Comparison of ENCODE assay signal across 34 cellular contexts in the genomic region with DNA sequence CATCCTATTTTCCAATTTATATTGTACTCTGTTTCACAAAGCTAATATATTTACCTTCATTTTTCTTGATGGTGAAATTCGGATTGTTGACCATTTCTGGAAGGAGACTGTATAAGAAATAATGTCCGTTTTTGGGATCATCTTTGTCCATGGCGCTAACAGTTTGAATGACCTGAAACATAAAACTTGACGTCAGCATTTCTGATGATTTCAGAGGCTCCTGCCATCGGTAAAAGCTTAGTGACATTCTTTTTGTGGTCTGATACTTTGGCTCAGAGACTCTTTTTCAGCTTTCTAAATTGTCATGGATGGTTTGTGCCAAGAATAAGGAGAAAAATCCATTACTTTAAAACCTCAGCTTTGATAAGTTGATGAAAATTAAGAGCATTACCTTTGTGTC.
DNase-seq lines count a peak whose midpoint lies in the region; ATAC-seq, FAIRE-seq and TF ChIP-seq lines count a peak whose summit lies in the region.
"Had no signal": no experiment of that assay in that cellular context is flagged by ENCODE, and none has a peak within 500 bp of the region (broad histone marks: within the 10 kb centered on the region; RNA-seq: fewer than 3 reads in every experiment).

No MANE protein-coding gene starts in this region.

- H4K12ac ChIP-seq in trophoblast cell (ENCODE audit: low read depth, low read length) = no peak overlapping the region

- H3K4me3 ChIP-seq in HepG2 (replicated peaks in 1 of 3; ENCODE audit: insufficient read depth in 1 of 3, low read depth in 2 of 3, low read length in 3 of 3) (no peak overlapping the region), right lobe of liver (no peak overlapping the region), A549 (no peak overlapping the region), IMR-90 (ENCODE audit: insufficient read depth, low read depth, low read length) (no peak overlapping the region), K562 (no peak overlapping the region), trophoblast cell (ENCODE audit: low read depth, low read length) (no peak overlapping the region)
- H3K4me3 ChIP-seq: BLaER1; BLaER1 treated with 17β-estradiol and CSF1 and Interleukin-3, amounts not matched to agents 10 nM and 100 nM had no signal

- H3K79me1 ChIP-seq in IMR-90 (ENCODE audit: low read depth in 1 of 2, low read length in 2 of 2) = no peaks in the 10 kb centered on the region
- H3K79me1 ChIP-seq in trophoblast cell (ENCODE audit: low read length) = no peaks in the 10 kb centered on the region

- H2BK5ac ChIP-seq in IMR-90 (ENCODE audit: low read depth, low read length, poor library complexity, severe bottlenecking) (no peak overlapping the region), trophoblast cell (ENCODE audit: low read depth, low read length, poor library complexity) (no peak overlapping the region)

- no peaks in the 10 kb centered on the region for H3K27me3 ChIP-seq in HepG2 (ENCODE audit: control insufficient read depth in 1 of 2, insufficient read depth in 2 of 2, low read length in 2 of 2)
- no peaks in the 10 kb centered on the region for H3K27me3 ChIP-seq in right lobe of liver
- H3K27me3 ChIP-seq in IMR-90 (ENCODE audit: control insufficient read depth, insufficient read depth, low read length) = no peaks in the 10 kb centered on the region
- H3K27me3 ChIP-seq in K562 (ENCODE audit: control insufficient read depth in 2 of 2, insufficient read depth in 2 of 2, low read length in 2 of 2) = no peaks in the 10 kb centered on the region
- H3K27me3 ChIP-seq in trophoblast cell (ENCODE audit: insufficient read depth, low read length) = no peaks in the 10 kb centered on the region
- H3K27me3 ChIP-seq: BE2C; BLaER1; BLaER1 treated with 17β-estradiol and CSF1 and Interleukin-3, amounts not matched to agents 10 nM and 100 nM had no signal

- TF ChIP-seq EP300 in HepG2 (IDR thresholded peaks at IDR 0.05; ENCODE audit: low read depth in 2 of 2, low read length in 2 of 2) (no peak), HepG2 (CRISPR knock-in tag; IDR thresholded peaks at IDR 0.05; ENCODE audit: borderline replicate concordance) (no peak), A549 (IDR thresholded peaks at IDR 0.05) (no peak), K562 (IDR thresholded peaks at IDR 0.05; ENCODE audit: low read length) (no peak)

- no peaks in the 10 kb centered on the region for H4K20me1 ChIP-seq in HepG2 (ENCODE audit: insufficient read depth, low read length)
- no peaks in the 10 kb centered on the region for H4K20me1 ChIP-seq in IMR-90 (ENCODE audit: insufficient read depth, low read length)
- no peaks in the 10 kb centered on the region for H4K20me1 ChIP-seq in K562 (replicated peaks; ENCODE audit: control insufficient read depth, insufficient read depth, low read length)
- H4K20me1 ChIP-seq: BLaER1; BLaER1 treated with 17β-estradiol and CSF1 and Interleukin-3, amounts not matched to agents 10 nM and 100 nM had no signal

- H3K4me2 ChIP-seq in HepG2 (ENCODE audit: low read depth, low read length) (no peak overlapping the region), A549 (no peak overlapping the region), IMR-90 (ENCODE audit: low read depth, low read length) (no peak overlapping the region), K562 (ENCODE audit: insufficient read depth, low read length) (no peak overlapping the region), trophoblast cell (ENCODE audit: low read length) (no peak overlapping the region)
- H3K4me2 ChIP-seq: BLaER1; BLaER1 treated with 17β-estradiol and CSF1 and Interleukin-3, amounts not matched to agents 10 nM and 100 nM had no signal

- H2AFZ ChIP-seq in HepG2 (ENCODE audit: low read length) (no peak overlapping the region), IMR-90 (replicated peaks; ENCODE audit: low read length, poor library complexity) (no peak overlapping the region), K562 (ENCODE audit: low read depth, low read length) (no peak overlapping the region), trophoblast cell (ENCODE audit: insufficient read depth, low read length, poor library complexity) (no peak overlapping the region)

- CTCF ChIA-PET in HepG2 (lab: Yijun Ruan, JAX; ENCODE audit: low intra/inter-chr PET ratio, low total read pairs) = no interaction called here
- CTCF ChIA-PET in A549 (lab: Yijun Ruan, JAX) = no interaction called here
- CTCF ChIA-PET in IMR-90 (lab: Yijun Ruan, JAX) = no interaction called here
- CTCF ChIA-PET in K562 (lab: Yijun Ruan, JAX; ENCODE audit: low intra/inter-chr PET ratio) = no interaction called here

- H3K9me1 ChIP-seq in IMR-90 (ENCODE audit: insufficient read depth, low read length) (no peaks in the 10 kb centered on the region), K562 (ENCODE audit: control insufficient read depth, insufficient read depth, low read length) (no peaks in the 10 kb centered on the region)

- H3K9me3 ChIP-seq in HepG2 (ENCODE audit: low read length) = peaks cover 14% of the 10 kb centered on the region
- H3K9me3 ChIP-seq in right lobe of liver = no peaks in the 10 kb centered on the region
- no peaks in the 10 kb centered on the region for H3K9me3 ChIP-seq in A549
- H3K9me3 ChIP-seq in IMR-90 (ENCODE audit: control insufficient read depth, insufficient read depth, low read length) = peaks cover 3% of the 10 kb centered on the region; the same call in 1 of the 2 replicates
- no peaks in the 10 kb centered on the region; the same call in 1 of the 2 replicates for H3K9me3 ChIP-seq in K562 (replicated peaks; ENCODE audit: control insufficient read depth, insufficient read depth, low read depth, low read length)
- H3K9me3 ChIP-seq in trophoblast cell (ENCODE audit: insufficient read depth, low read depth, low read length) = no peaks in the 10 kb centered on the region
- H3K9me3 ChIP-seq: BE2C; BLaER1; BLaER1 treated with 17β-estradiol and CSF1 and Interleukin-3, amounts not matched to agents 10 nM and 100 nM; Caco-2 had no signal

- H3K79me2 ChIP-seq in HepG2 (ENCODE audit: insufficient read depth, low read length) (no peaks in the 10 kb centered on the region), K562 (ENCODE audit: control insufficient read depth, insufficient read depth, low read length) (no peaks in the 10 kb centered on the region), trophoblast cell (ENCODE audit: control insufficient read depth, insufficient read depth, low read length, poor library complexity) (no peaks in the 10 kb centered on the region)

- no peaks in the 10 kb centered on the region for H3K36me3 ChIP-seq in HepG2 (replicated peaks in 1 of 2; ENCODE audit: control insufficient read depth in 1 of 2, insufficient read depth in 2 of 2, low read length in 2 of 2)
- no peaks in the 10 kb centered on the region for H3K36me3 ChIP-seq in right lobe of liver
- no peaks in the 10 kb centered on the region for H3K36me3 ChIP-seq in IMR-90 (ENCODE audit: control insufficient read depth, insufficient read depth, low read length)
- H3K36me3 ChIP-seq in K562 (ENCODE audit: control insufficient read depth, insufficient read depth, low read length) = no peaks in the 10 kb centered on the region
- H3K36me3 ChIP-seq in trophoblast cell (ENCODE audit: control insufficient read depth in 1 of 2, insufficient read depth in 2 of 2, low read length in 2 of 2) = no peaks in the 10 kb centered on the region
- H3K36me3 ChIP-seq: BE2C; BLaER1; BLaER1 treated with 17β-estradiol and CSF1 and Interleukin-3, amounts not matched to agents 10 nM and 100 nM had no signal

- H3K23ac ChIP-seq in IMR-90 (ENCODE audit: low read depth, low read length) = no peak overlapping the region
- no peak overlapping the region for H3K23ac ChIP-seq in trophoblast cell (ENCODE audit: low read length)

- ATAC-seq in HepG2 = no peak
- no peak for ATAC-seq in right lobe of liver
- no peak for ATAC-seq in A549
- ATAC-seq in IMR-90 (ENCODE audit: low read depth) = no peak
- no peak for ATAC-seq in K562
- ATAC-seq: CD8-positive, alpha-beta T cell had no signal

- BruUV-seq in HepG2 (replicated peaks; lab: Mats Ljungman, UMichigan) = no TSS peak
- no TSS peak for BruUV-seq in IMR-90 (replicated peaks; lab: Mats Ljungman, UMichigan)
- no TSS peak for BruUV-seq in K562 (replicated peaks; lab: Mats Ljungman, UMichigan)

- H3K18ac ChIP-seq in IMR-90 (ENCODE audit: low read depth, low read length) = no peak overlapping the region
- H3K18ac ChIP-seq in trophoblast cell (ENCODE audit: low read length) = no peak overlapping the region

- H3K56ac ChIP-seq in IMR-90 (ENCODE audit: extremely low read depth, insufficient read depth, low read length) = no peak overlapping the region

- H4K91ac ChIP-seq in IMR-90 (ENCODE audit: insufficient read depth, low read depth, low read length) (no peak overlapping the region), trophoblast cell (ENCODE audit: low read depth, low read length) (no peak overlapping the region)

- H2AK9ac ChIP-seq in IMR-90 (replicated peaks; ENCODE audit: low read depth, low read length, poor library complexity) = no peak overlapping the region

- dilution Hi-C loops in IMR-90 (cut with HindIII; ENCODE audit: low sequenced_read_pairs, unreplicated experiment) = no loop called here

- TF ChIP-seq CTCF in HepG2 (CRISPR knock-in tag; IDR thresholded peaks at IDR 0.05) (no peak), right lobe of liver (IDR thresholded peaks at IDR 0.05) (no peak), A549 (IDR thresholded peaks at IDR 0.05) (no peak), IMR-90 (conservative IDR thresholded peaks at IDR 0.05; ENCODE audit: low read depth, low read length) (no peak), K562 (IDR thresholded peaks at IDR 0.05 in 2 of 3, conservative IDR thresholded peaks at IDR 0.05 in 1 of 3; ENCODE audit: insufficient read depth in 2 of 3, low read depth in 1 of 3, low read length in 3 of 3) (no peak)

- 14% methylated on average over 5 of the region's 5 CpGs for WGBS in HepG2 (ENCODE audit: low lambda C conversion rate)
- 52% methylated on average over 5 of the region's 5 CpGs for WGBS in right lobe of liver (ENCODE audit: insufficient coverage, low coverage, low lambda C conversion rate, missing lambda C conversion rate)
- 18% methylated on average over 5 of the region's 5 CpGs for WGBS in A549 (ENCODE audit: missing lambda C conversion rate)
- WGBS in IMR-90 (ENCODE audit: extremely low coverage in 2 of 2, insufficient read length in 1 of 2), 2 experiments = no CpG with 5 or more reads among the region's 5 CpGs
- WGBS in K562 (ENCODE audit: insufficient coverage, low coverage, missing lambda C conversion rate) = 3% methylated on average over 5 of the region's 5 CpGs
- WGBS in trophoblast cell (ENCODE audit: extremely low coverage, insufficient coverage, insufficient read length) = no CpG with 5 or more reads among the region's 5 CpGs

- H4K8ac ChIP-seq in IMR-90 (ENCODE audit: low read depth in 2 of 2, low read length in 2 of 2) (no peak overlapping the region), trophoblast cell (ENCODE audit: low read depth, low read length) (no peak overlapping the region)

- no peak for DNase-seq in HepG2 (ENCODE audit: low spot score)
- no peak for DNase-seq in right lobe of liver
- DNase-seq in A549 (ENCODE audit: low read depth in 1 of 2, low spot score in 1 of 2) = no peak
- no peak for DNase-seq in IMR-90
- no peak for DNase-seq in K562 (ENCODE audit: extremely low read depth in 1 of 4, low spot score in 3 of 4)
- no peak for DNase-seq in trophoblast cell
- DNase-seq in NCI-H510A treated with DMSO at 0.1 percent for 48 hours (lab: John Stamatoyannopoulos, UW) = no peak
- no peak for DNase-seq in NCI-H345 (lab: John Stamatoyannopoulos, UW)
- DNase-seq: 8988T; ACHN; AML-193; BE2C; C1 segment of cervical spinal cord; Caco-2; Calu3; CD4-positive, alpha-beta memory T cell; CD4-positive, alpha-beta T cell; CD4-positive, CD25-positive, alpha-beta regulatory T cell; CD8-positive, alpha-beta memory T cell; CD8-positive, alpha-beta T cell; COR-L47; DMS 273 treated with DMSO at 0.1 percent for 48 hours; DMS153; DMS53; DMS79; DMS79 treated with DMSO at 0.1 percent for 48 hours; DND-41; EL had no signal

- no peak overlapping the region for H2BK15ac ChIP-seq in IMR-90 (ENCODE audit: low read depth, low read length)

- H3K14ac ChIP-seq in IMR-90 (replicated peaks; ENCODE audit: low read depth, low read length) (no peak overlapping the region), trophoblast cell (ENCODE audit: low read length) (no peak overlapping the region)

- H2BK12ac ChIP-seq in trophoblast cell (ENCODE audit: low read length) = no peak overlapping the region

- intact Hi-C loops in HepG2 (cut with micrococcal nuclease; ENCODE audit: unreplicated experiment) (no loop called here), right lobe of liver (cut with DNase I) (no loop called here), IMR-90 (cut with micrococcal nuclease) (no loop called here), K562 (cut with micrococcal nuclease) (no loop called here)

- H2AK5ac ChIP-seq in IMR-90 (ENCODE audit: low read depth, low read length) (no peak overlapping the region), trophoblast cell (ENCODE audit: low read length) (no peak overlapping the region)

- H3K27ac ChIP-seq in HepG2 (ENCODE audit: extremely low read length, insufficient read depth, low read length) = no peak overlapping the region
- no peak overlapping the region for H3K27ac ChIP-seq in right lobe of liver
- H3K27ac ChIP-seq in A549 = no peak overlapping the region
- H3K27ac ChIP-seq in IMR-90 (ENCODE audit: insufficient read depth, low read length) = no peak overlapping the region
- H3K27ac ChIP-seq in K562 (ENCODE audit: extremely low read depth, low read depth, low read length) = no peak overlapping the region
- no peak overlapping the region for H3K27ac ChIP-seq in trophoblast cell (ENCODE audit: low read depth, low read length)
- H3K27ac ChIP-seq: 22Rv1; BLaER1; BLaER1 treated with 17β-estradiol and CSF1 and Interleukin-3, amounts not matched to agents 10 nM and 100 nM; C4-2B had no signal

- FAIRE-seq in HepG2 (lab: Jason Lieb, UNC) = no peak
- no peak for FAIRE-seq in A549 (lab: Jason Lieb, UNC)
- FAIRE-seq in K562 (lab: Jason Lieb, UNC) = no peak
- FAIRE-seq: A204.1, D721Med had no signal

- no peak overlapping the region for H2BK20ac ChIP-seq in IMR-90 (ENCODE audit: low read depth, low read length)

- in situ Hi-C loops in HepG2 (cut with HindIII; ENCODE audit: extremely low pct_ligation_motif_present, low pct_unique_long_range_greater_than_20kb) (no loop called here), IMR-90 (cut with MboI; ENCODE audit: low sequenced_read_pairs) (no loop called here), K562 (cut with MboI) (no loop called here)

- POLR2A ChIA-PET in HepG2 (lab: Yijun Ruan, JAX) = no interaction called here
- POLR2A ChIA-PET in A549 (lab: Yijun Ruan, JAX) = no interaction called here
- POLR2A ChIA-PET in IMR-90 (lab: Charles Lee; ENCODE audit: unreplicated experiment) = no interaction called here
- POLR2A ChIA-PET in K562 (lab: Yijun Ruan, JAX) = no interaction called here

- H3K4ac ChIP-seq in IMR-90 (ENCODE audit: low read depth, low read length) (no peak overlapping the region), trophoblast cell (ENCODE audit: low read depth, low read length) (no peak overlapping the region)

- no peak overlapping the region for H4K5ac ChIP-seq in IMR-90 (ENCODE audit: low read depth, low read length)

- H3K9ac ChIP-seq in HepG2 (ENCODE audit: insufficient read depth, low read depth, low read length) (no peak overlapping the region), IMR-90 (ENCODE audit: low read depth, low read length) (no peak overlapping the region), K562 (ENCODE audit: insufficient read depth in 1 of 2, low read depth in 2 of 2, low read length in 2 of 2) (no peak overlapping the region), trophoblast cell (ENCODE audit: low read length) (no peak overlapping the region)
- H3K9ac ChIP-seq: BLaER1; BLaER1 treated with 17β-estradiol and CSF1 and Interleukin-3, amounts not matched to agents 10 nM and 100 nM had no signal

- TF ChIP-seq POLR2A in HepG2 (IDR thresholded peaks at IDR 0.05; ENCODE audit: insufficient read depth in 1 of 2, low read depth in 2 of 2, low read length in 2 of 2) = no peak
- no peak for TF ChIP-seq POLR2A in right lobe of liver (IDR thresholded peaks at IDR 0.05)
- TF ChIP-seq POLR2A in A549 (IDR thresholded peaks at IDR 0.05; ENCODE audit: low read length) = no peak
- TF ChIP-seq POLR2A in IMR-90 (IDR thresholded peaks at IDR 0.05; ENCODE audit: low read depth, low read length) = no peak
- TF ChIP-seq POLR2A in K562 (conservative IDR thresholded peaks at IDR 0.05) = no peak

- no peak overlapping the region for H2BK120ac ChIP-seq in IMR-90 (ENCODE audit: low read depth, low read length)
- H2BK120ac ChIP-seq in trophoblast cell (ENCODE audit: insufficient read depth, low read length, poor library complexity) = no peak overlapping the region

- TF ChIP-seq RAD21 in HepG2 (CRISPR knock-in tag; IDR thresholded peaks at IDR 0.05) = no peak
- no peak for TF ChIP-seq RAD21 in A549 (conservative IDR thresholded peaks at IDR 0.05 in 1 of 2, IDR thresholded peaks at IDR 0.05 in 1 of 2)
- TF ChIP-seq RAD21 in IMR-90 (IDR thresholded peaks at IDR 0.05; ENCODE audit: low read length) = no peak
- no peak for TF ChIP-seq RAD21 in K562 (CRISPR knock-in tag; conservative IDR thresholded peaks at IDR 0.05 in 1 of 2, IDR thresholded peaks at IDR 0.05 in 1 of 2)

- H3K4me1 ChIP-seq in HepG2 (ENCODE audit: insufficient read depth, low read length) = no peaks in the 10 kb centered on the region
- no peaks in the 10 kb centered on the region for H3K4me1 ChIP-seq in right lobe of liver
- no peaks in the 10 kb centered on the region for H3K4me1 ChIP-seq in A549
- H3K4me1 ChIP-seq in IMR-90 (ENCODE audit: control insufficient read depth, insufficient read depth, low read length) = no peaks in the 10 kb centered on the region
- H3K4me1 ChIP-seq in K562 (replicated peaks in 1 of 2; ENCODE audit: control insufficient read depth in 2 of 2, insufficient read depth in 2 of 2, low read length in 2 of 2) = no peaks in the 10 kb centered on the region
- H3K4me1 ChIP-seq in trophoblast cell (ENCODE audit: control insufficient read depth in 1 of 2, insufficient read depth in 2 of 2, low read length in 2 of 2) = no peaks in the 10 kb centered on the region
- H3K4me1 ChIP-seq: BE2C, BLaER1, Caco-2 had no signal
